ENCODE assay signal across 16 cellular contexts in genomic region chr4:17366496-17366895, GRCh38.
"Had no signal": no experiment of that assay in that cellular context is flagged by ENCODE, and none has a peak within 500 bp of the region (broad histone marks: within the 10 kb centered on the region; RNA-seq: fewer than 3 reads in every experiment).

No MANE protein-coding gene starts in this region.

- H3K4me3 ChIP-seq: ascending aorta, cardiac muscle cell, spleen, upper lobe of right lung had no signal

- ATAC-seq: activated CD4-positive, CD25-positive, alpha-beta regulatory T cell treated with anti-CD3 and anti-CD28 coated beads, Interleukin-2, amount 50 U/mL, for 24 hours; activated T-cell treated with anti-CD3 and anti-CD28 coated beads, Interleukin-2, amount 50 U/mL, for 4 hours; left colon; natural killer cell treated with Interleukin-12 subunit alpha and Interleukin-12 subunit beta and Interleukin-15 and Interleukin-18, amount 100 ng/mL, for 72 hours; stimulated activated naive B cell treated with anti-CD40 and anti-IgM and Interleukin-4, amounts not matched to agents 10 μg/mL and 1 μg/mL and 100 μg/mL, for 72 hours; upper lobe of right lung had no signal

- H3K9me3 ChIP-seq: ascending aorta, neutrophil, spleen, upper lobe of right lung had no signal

- H3K27ac ChIP-seq: ascending aorta, cardiac muscle cell, neutrophil, parathyroid adenoma, spleen, upper lobe of right lung had no signal

- H3K27me3 ChIP-seq: ascending aorta, cardiac muscle cell, neutrophil, spleen, upper lobe of right lung had no signal

- H3K36me3 ChIP-seq: ascending aorta, cardiac muscle cell, neutrophil, spleen, upper lobe of right lung had no signal

- H3K4me1 ChIP-seq: ascending aorta, parathyroid adenoma, spleen, upper lobe of right lung had no signal

- DNase-seq: activated CD4-positive, alpha-beta T cell treated with anti-CD3 and anti-CD28 coated beads, Interleukin-2, amount 50 U/mL, for 1 hour; activated CD8-positive, alpha-beta memory T cell treated with anti-CD3 and anti-CD28 coated beads, Interleukin-2, amount 50 U/mL, for 4 hours; activated effector memory CD4-positive, alpha-beta T cell treated with Interleukin-2 at 50 U/mL for 16 hours; activated naive CD4-positive, alpha-beta T cell treated with anti-CD3 and anti-CD28 coated beads, Interleukin-2, amount 50 U/mL, for 16 hours; activated T-cell treated with anti-CD3 and anti-CD28 coated beads, Interleukin-2, amount 50 U/mL, for 4 hours; left colon; spleen; stimulated activated naive B cell treated with anti-CD40 and anti-IgM and Interleukin-4, amounts not matched to agents 10 μg/mL and 1 μg/mL and 100 μg/mL, for 72 hours; T-helper 1 cell; upper lobe of right lung had no signal
